1 cellular context compared by ENCODE assay signal in genomic region chr13:20119960-20120359, GRCh38.
TF ChIP-seq lines count a peak whose summit lies in the region.

No MANE protein-coding gene starts in this region.

TF ChIP-seq in HepG2, 621 proteins besides CTCF, POLR2A, EP300 and RAD21 (continued from another document):
- TF ChIP-seq KIAA2018 (CRISPR knock-in tag; IDR thresholded peaks at IDR 0.05; ENCODE audit: borderline replicate concordance) (0 out of 2 replicates have a peak, but pooled peaks have one; percentile 38), EEA1 (CRISPR knock-in tag; IDR thresholded peaks at IDR 0.05; ENCODE audit: borderline replicate concordance) (no peak), THAP11 (CRISPR knock-in tag; IDR thresholded peaks at IDR 0.05) (no peak), CHD2 (IDR thresholded peaks at IDR 0.05; ENCODE audit: low read depth, low read length) (no peak), GRHL1 (CRISPR knock-in tag; conservative IDR thresholded peaks at IDR 0.05) (no peak), HNRNPUL1 (IDR thresholded peaks at IDR 0.05; ENCODE audit: low read depth, low read length) (no peak), TGIF2 (CRISPR knock-in tag; IDR thresholded peaks at IDR 0.05) (0 out of 2 replicates have a peak, but pooled peaks have one; percentile 12), NR2F1 (CRISPR knock-in tag; IDR thresholded peaks at IDR 0.05) (0 out of 4 replicates have a peak, but pooled peaks of 1 of the 2 experiments have one; percentile 43), PAF1 (CRISPR knock-in tag; IDR thresholded peaks at IDR 0.05) (no peak), ZNF710 (CRISPR knock-in tag; IDR thresholded peaks at IDR 0.05; ENCODE audit: borderline replicate concordance) (no peak), FOXC1 (CRISPR knock-in tag; IDR thresholded peaks at IDR 0.05; ENCODE audit: borderline replicate concordance) (no peak), ZNF282 (IDR thresholded peaks at IDR 0.05; ENCODE audit: partially characterized antibody) (no peak), ATF7-NPFF (CRISPR knock-in tag; IDR thresholded peaks at IDR 0.05; ENCODE audit: low read depth) (no peak), ZNF431 (CRISPR knock-in tag; IDR thresholded peaks at IDR 0.05; ENCODE audit: borderline replicate concordance, low read depth) (no peak), RERE (CRISPR knock-in tag; IDR thresholded peaks at IDR 0.05; ENCODE audit: low read depth) (no peak), TMF1 (CRISPR knock-in tag; IDR thresholded peaks at IDR 0.05; ENCODE audit: low read depth) (no peak), ZFP37 (CRISPR knock-in tag; IDR thresholded peaks at IDR 0.05; ENCODE audit: borderline replicate concordance) (no peak), ARNTL (CRISPR knock-in tag; IDR thresholded peaks at IDR 0.05) (no peak)
